Comparison of ENCODE assay signal across 8 cellular contexts in the genomic region with DNA sequence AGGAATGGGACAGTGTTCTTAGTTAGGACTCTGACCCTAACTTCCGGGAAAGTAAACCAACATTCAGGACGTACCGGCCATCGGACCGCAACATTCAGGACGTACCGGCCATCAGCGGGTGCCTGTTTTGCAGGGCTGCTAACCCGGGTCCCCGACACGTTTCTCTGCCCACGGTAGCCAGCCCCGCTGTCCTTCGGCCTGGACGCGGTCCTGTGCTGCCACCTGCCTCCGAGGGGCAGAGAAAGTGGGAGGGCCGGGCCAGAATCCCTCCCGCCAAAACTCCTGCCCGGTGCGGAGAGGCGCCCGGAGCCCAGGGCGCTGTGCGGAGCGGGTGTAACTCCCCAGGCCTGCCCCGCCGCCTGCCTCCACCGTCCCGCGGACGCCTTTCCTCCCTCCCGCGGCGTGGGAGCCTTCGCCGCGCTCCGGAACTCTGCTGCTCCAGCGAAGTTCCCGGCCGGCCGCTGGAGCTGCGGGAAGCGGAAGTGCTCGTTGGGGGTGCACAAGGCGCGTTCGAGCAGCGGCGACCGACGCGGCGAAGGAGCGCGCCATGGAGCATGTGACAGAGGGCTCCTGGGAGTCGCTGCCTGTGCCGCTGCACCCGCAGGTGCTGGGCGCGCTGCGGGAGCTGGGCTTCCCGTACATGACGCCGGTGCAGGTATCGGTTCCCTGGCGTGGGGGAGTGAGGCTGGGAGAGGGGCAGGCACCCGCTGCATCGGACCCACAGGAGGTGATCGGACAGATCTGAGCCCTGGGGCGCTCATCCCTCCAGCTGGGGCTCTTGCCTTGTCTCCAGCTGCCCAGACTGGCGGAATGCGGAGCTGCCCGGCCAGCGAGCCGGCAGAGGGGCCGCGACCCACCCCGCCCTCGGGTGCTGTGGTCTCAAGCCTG. TPM values are rescaled to one million over a fixed set of nuclear protein-coding genes. Genes with fewer than 3 reads are reported as not detected.
DNase-seq lines count a peak whose midpoint lies in the region; ATAC-seq and TF ChIP-seq lines count a peak whose summit lies in the region.

Gene DDX55 (plus strand): TSS at position 498 of the 888 bp plus-strand sequence. CDS start 50 bp downstream, at position 548.

- H3K27ac Mint-ChIP-seq in activated naive CD8-positive, alpha-beta T cell treated with anti-CD3 and anti-CD28 coated beads, Interleukin-2, amount 50 U/mL, for 24 hours: peak within 1 kb of the TSS; percentile 86
- peak within 1 kb of the TSS; percentile 97 for H3K27ac Mint-ChIP-seq in progenitor cell of endocrine pancreas

- POLR2A ChIA-PET in HEK293T (lab: Yijun Ruan, JAX): interaction anchor here (0.8 to 1.7 kb wide), 10 partner anchors 11 to 369 kb away, joined by 3 to 7 read pairs (median 4); partner anchors contain the start of genes KMT5A, MPHOSPH9 and MTRFR

- intact Hi-C loops in heart left ventricle (cut with DNase I) (loop anchor here in 3 of 10 donors (1.0 to 10.0 kb wide), 2 partner anchors 331 to 337 kb away; partner anchors contain the start of gene CDK2AP1 (in 1 of the 3)), upper lobe of right lung (cut with DNase I) (no loop called here)

- H3K27ac ChIP-seq in heart left ventricle (peak within 1 kb of the TSS; percentile 60 to 95 (median 87)), upper lobe of right lung (peak within 1 kb of the TSS; percentile 89)

- peaks cover 0 to 54% (median 44%) of the 10 kb centered on the region in 9 donors for H3K36me3 ChIP-seq in heart left ventricle
- H3K36me3 ChIP-seq in upper lobe of right lung: peaks cover 34% of the 10 kb centered on the region

- peaks cover 0 to 24% (median 12%) of the 10 kb centered on the region in 12 donors for H3K4me1 ChIP-seq in heart left ventricle
- H3K4me1 ChIP-seq in upper lobe of right lung: peaks cover 9% of the 10 kb centered on the region

- peak within 1 kb of the TSS; percentile 91 for H3K4me3 Mint-ChIP-seq in activated naive CD8-positive, alpha-beta T cell treated with anti-CD3 and anti-CD28 coated beads, Interleukin-2, amount 50 U/mL, for 24 hours
- peak within 1 kb of the TSS; percentile 97 for H3K4me3 Mint-ChIP-seq in progenitor cell of endocrine pancreas (ENCODE audit: low read depth)

- CTCF ChIA-PET in HEK293T (lab: Yijun Ruan, JAX): no interaction called here

- no peaks in the 10 kb centered on the region for H3K9me3 ChIP-seq in heart left ventricle
- no peaks in the 10 kb centered on the region for H3K9me3 ChIP-seq in upper lobe of right lung

- H3K4me3 ChIP-seq in heart left ventricle (peak within 1 kb of the TSS; percentile 66 to 100 (median 89)), upper lobe of right lung (peak within 1 kb of the TSS; percentile 99)

- peak; percentile 91 for TF ChIP-seq POLR2A in GM10847 (IDR thresholded peaks at IDR 0.05; ENCODE audit: extremely low read depth, insufficient read length)
- TF ChIP-seq POLR2A in heart left ventricle (IDR thresholded peaks at IDR 0.05): peak in 1 of 2 donors; percentile 64

- H3K27me3 Mint-ChIP-seq in activated naive CD8-positive, alpha-beta T cell treated with anti-CD3 and anti-CD28 coated beads, Interleukin-2, amount 50 U/mL, for 24 hours: no peaks in the 10 kb centered on the region
- H3K27me3 Mint-ChIP-seq in progenitor cell of endocrine pancreas: no peaks in the 10 kb centered on the region

- TF ChIP-seq CTCF in heart left ventricle (IDR thresholded peaks at IDR 0.05): peak; percentile 30 to 90 (median 66)
- peak; percentile 58 for TF ChIP-seq CTCF in progenitor cell of endocrine pancreas (IDR thresholded peaks at IDR 0.05; ENCODE audit: unreplicated experiment)
- TF ChIP-seq CTCF in upper lobe of right lung (IDR thresholded peaks at IDR 0.05): peak; percentile 47

- ATAC-seq in activated naive CD8-positive, alpha-beta T cell treated with anti-CD3 and anti-CD28 coated beads, Interleukin-2, amount 50 U/mL, for 24 hours: peak; percentile 94
- ATAC-seq in heart left ventricle (peak; percentile 88 to 98 (median 98)), upper lobe of right lung (peak; percentile 99)

- H3K27me3 ChIP-seq in heart left ventricle (no peaks in the 10 kb centered on the region), upper lobe of right lung (no peaks in the 10 kb centered on the region)

- DNase-seq in HEK293T (ENCODE audit: extremely low spot score) (peak; percentile 85), MV-4-11 (lab: John Stamatoyannopoulos, UW) (peak; percentile 78), SW480 (ENCODE audit: low spot score) (peak; percentile 78), heart left ventricle (peak; percentile 83 to 91 (median 85)), progenitor cell of endocrine pancreas (ENCODE audit: low spot score, unreplicated experiment) (peak; percentile 66), upper lobe of right lung (peak; percentile 94)
- peak; percentile 86 for DNase-seq in activated naive CD8-positive, alpha-beta T cell treated with anti-CD3 and anti-CD28 coated beads, Interleukin-2, amount 50 U/mL, for 24 hours

- WGBS in heart left ventricle, 4 donors: 0 to 1% (median 0%) methylated on average over 45 to 81 of the region's 81 CpGs

- H3K36me3 Mint-ChIP-seq in activated naive CD8-positive, alpha-beta T cell treated with anti-CD3 and anti-CD28 coated beads, Interleukin-2, amount 50 U/mL, for 24 hours (ENCODE audit: low read depth): peaks cover 43% of the 10 kb centered on the region
- H3K36me3 Mint-ChIP-seq in progenitor cell of endocrine pancreas (ENCODE audit: insufficient read depth): peaks cover 5% of the 10 kb centered on the region

- H3K9me3 Mint-ChIP-seq in activated naive CD8-positive, alpha-beta T cell treated with anti-CD3 and anti-CD28 coated beads, Interleukin-2, amount 50 U/mL, for 24 hours: no peaks in the 10 kb centered on the region
- no peaks in the 10 kb centered on the region for H3K9me3 Mint-ChIP-seq in progenitor cell of endocrine pancreas (ENCODE audit: low read depth)

- H3K4me1 Mint-ChIP-seq in activated naive CD8-positive, alpha-beta T cell treated with anti-CD3 and anti-CD28 coated beads, Interleukin-2, amount 50 U/mL, for 24 hours: peaks cover 38% of the 10 kb centered on the region
- H3K4me1 Mint-ChIP-seq in progenitor cell of endocrine pancreas (ENCODE audit: low read depth): peaks cover 11% of the 10 kb centered on the region

TF ChIP-seq in HEK293T, 16 proteins besides CTCF, POLR2A, EP300 and RAD21:
- TF ChIP-seq TARDBP (IDR thresholded peaks at IDR 0.05) (peak; percentile 80; the same call in 1 of the 2 replicates), ARNT (IDR thresholded peaks at IDR 0.05) (peak; percentile 64), FOXM1 (IDR thresholded peaks at IDR 0.05; ENCODE audit: borderline replicate concordance) (peak; percentile 4; the same call in 1 of the 2 replicates), CTBP1 (IDR thresholded peaks at IDR 0.05; ENCODE audit: borderline replicate concordance) (peak; percentile 96), ELF4 (IDR thresholded peaks at IDR 0.05) (peak; percentile 83), FOXA1 (IDR thresholded peaks at IDR 0.05) (no peak), BHLHE40 (IDR thresholded peaks at IDR 0.05; ENCODE audit: borderline replicate concordance) (no peak), SUZ12 (IDR thresholded peaks at IDR 0.05) (no peak), L3MBTL2 (conservative IDR thresholded peaks at IDR 0.05) (peak; percentile 96), NFRKB (IDR thresholded peaks at IDR 0.05) (peak; percentile 43), SP1 (IDR thresholded peaks at IDR 0.05) (no peak)
- TF ChIP-seq, protein P1, sequence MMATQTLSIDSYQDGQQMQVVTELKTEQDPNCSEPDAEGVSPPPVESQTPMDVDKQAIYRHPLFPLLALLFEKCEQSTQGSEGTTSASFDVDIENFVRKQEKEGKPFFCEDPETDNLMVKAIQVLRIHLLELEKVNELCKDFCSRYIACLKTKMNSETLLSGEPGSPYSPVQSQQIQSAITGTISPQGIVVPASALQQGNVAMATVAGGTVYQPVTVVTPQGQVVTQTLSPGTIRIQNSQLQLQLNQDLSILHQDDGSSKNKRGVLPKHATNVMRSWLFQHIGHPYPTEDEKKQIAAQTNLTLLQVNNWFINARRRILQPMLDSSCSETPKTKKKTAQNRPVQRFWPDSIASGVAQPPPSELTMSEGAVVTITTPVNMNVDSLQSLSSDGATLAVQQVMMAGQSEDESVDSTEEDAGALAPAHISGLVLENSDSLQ (IDR thresholded peaks at IDR 0.05): peak; percentile 84

RNA-seq across cellular contexts. Expression of gene DDX55, which starts in this region (rescaled TPM):
- total RNA-seq in heart left ventricle (10 to 100 TPM in 1 of 9 donors, 1 to 10 TPM in 8; 3.9 to 15.3 (median 5.1) TPM), progenitor cell of endocrine pancreas (33.0 and 33.5 TPM in 2 replicates), upper lobe of right lung (20.2 TPM)
- polyA plus RNA-seq in heart left ventricle: 1 to 10 TPM; 6.0 to 6.4 TPM

Comparison
In these comparisons a context has a peak if more than half of its experiments do, and no peak if none do; other contexts are left out.
1. Peak in every context shown above with its lines: DNase-seq, ATAC-seq, H3K4me3 ChIP-seq and H3K27ac ChIP-seq.